31 cellular contexts compared by ENCODE assay signal in the genomic region with DNA sequence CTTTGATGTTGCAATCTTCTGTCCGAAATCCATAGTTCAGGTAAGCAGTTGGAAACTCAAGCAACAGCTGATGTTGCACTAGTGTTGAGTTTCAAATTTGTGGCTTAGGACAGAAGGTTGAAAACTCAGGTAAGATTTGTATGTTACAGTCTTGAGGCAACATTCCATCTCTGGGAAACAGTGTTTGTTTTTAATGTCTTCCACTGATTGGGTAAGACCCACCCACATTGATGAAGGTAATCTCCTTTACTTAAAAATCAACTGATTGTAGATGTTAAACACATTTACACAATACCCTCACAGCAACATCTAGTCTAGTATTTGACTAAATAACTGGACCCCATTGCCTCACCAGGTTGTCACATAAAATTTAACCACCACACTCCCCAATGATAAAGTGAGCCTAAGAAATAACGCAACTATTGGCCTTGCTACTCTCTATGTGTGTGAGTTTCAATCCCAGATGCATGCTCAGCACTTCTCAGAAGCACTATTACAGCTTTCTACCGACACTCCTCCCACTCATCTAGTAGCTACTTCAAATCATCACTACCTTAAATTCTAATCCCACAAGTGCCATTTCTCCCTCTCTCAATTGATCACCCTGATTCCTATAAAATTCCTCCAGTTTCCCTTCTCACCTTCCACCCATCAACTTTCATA.
"Had no signal": no experiment of that assay in that cellular context is flagged by ENCODE, and none has a peak within 500 bp of the region (broad histone marks: within the 10 kb centered on the region; RNA-seq: fewer than 3 reads in every experiment).

No MANE protein-coding gene starts in this region.

- H3K27me3 ChIP-seq: ascending aorta, breast epithelium, cardiac muscle cell, colonic mucosa, esophagus squamous epithelium, gastroesophageal sphincter had no signal

- H3K27ac ChIP-seq: ascending aorta, breast epithelium, cardiac muscle cell, colonic mucosa, epithelial cell of prostate, esophagus squamous epithelium, gastroesophageal sphincter had no signal

- H3K36me3 ChIP-seq: ascending aorta, breast epithelium, cardiac muscle cell, colonic mucosa, esophagus squamous epithelium, gastroesophageal sphincter had no signal

- H3K4me3 ChIP-seq: ascending aorta, breast epithelium, cardiac muscle cell, colonic mucosa, esophagus squamous epithelium, gastroesophageal sphincter had no signal

- ATAC-seq: activated CD4-positive, alpha-beta T cell treated with anti-CD3 and anti-CD28 coated beads for 36 hours; activated CD8-positive, alpha-beta memory T cell treated with anti-CD3 and anti-CD28 coated beads, Interleukin-2, amount 10 ng/mL, durations not matched to agents 7 days and 5 days; activated CD8-positive, alpha-beta T cell treated with anti-CD3 and anti-CD28 coated beads, Interleukin-2, amount 10 ng/mL, durations not matched to agents 7 days and 5 days; activated naive CD4-positive, alpha-beta T cell treated with anti-CD3 and anti-CD28 coated beads, Interleukin-2, amount 50 U/mL, for 72 hours; gastroesophageal sphincter had no signal

- H3K4me1 Mint-ChIP-seq: activated CD4-positive, alpha-beta T cell treated with anti-CD3 and anti-CD28 coated beads for 36 hours; brain had no signal

- H3K27ac Mint-ChIP-seq: activated CD4-positive, alpha-beta memory T cell treated with anti-CD3 and anti-CD28 coated beads for 36 hours; activated CD4-positive, alpha-beta T cell treated with anti-CD3 and anti-CD28 coated beads for 36 hours; activated CD4-positive, alpha-beta T cell treated with anti-CD3 and anti-CD28 coated beads, Interleukin-2, amount 10 ng/mL, durations not matched to agents 24 days and 14 days; activated CD8-positive, alpha-beta memory T cell treated with anti-CD3 and anti-CD28 coated beads, Interleukin-2, amount 10 ng/mL, durations not matched to agents 7 days and 5 days; activated CD8-positive, alpha-beta T cell treated with anti-CD3 and anti-CD28 coated beads, Interleukin-2, amount 10 ng/mL, durations not matched to agents 7 days and 5 days; activated naive CD4-positive, alpha-beta T cell treated with anti-CD3 and anti-CD28 coated beads, Interleukin-2, amount 10 ng/mL, durations not matched to agents 7 days and 5 days; activated naive CD4-positive, alpha-beta T cell treated with anti-CD3 and anti-CD28 coated beads, Interleukin-2, amount 50 U/mL, for 72 hours; activated naive CD8-positive, alpha-beta T cell treated with anti-CD3 and anti-CD28 coated beads, Interleukin-2, amount 10 ng/mL, durations not matched to agents 7 days and 5 days; activated T-helper 1 cell treated with anti-CD3 and anti-CD28 coated beads, Interleukin-12 subunit alpha, Interleukin-12 subunit beta, Interleukin-2, Interleukin-4 antibody, amounts not matched to agents 30 ng/mL and 10 ng/mL and 1 ng/mL, durations not matched to agents 14 hours and 24 hours and 36 hours; brain had no signal

- H3K4me1 ChIP-seq: ascending aorta, breast epithelium, colonic mucosa, esophagus squamous epithelium, gastroesophageal sphincter had no signal

- H3K27me3 Mint-ChIP-seq: activated naive CD4-positive, alpha-beta T cell treated with anti-CD3 and anti-CD28 coated beads, Interleukin-2, amount 10 ng/mL, durations not matched to agents 7 days and 5 days had no signal

- H3K9me3 ChIP-seq: ascending aorta, breast epithelium, colonic mucosa, esophagus squamous epithelium, gastroesophageal sphincter had no signal

- H3K9me3 Mint-ChIP-seq: activated CD4-positive, alpha-beta memory T cell treated with anti-CD3 and anti-CD28 coated beads for 36 hours; activated naive CD4-positive, alpha-beta T cell treated with anti-CD3 and anti-CD28 coated beads, Interleukin-2, amount 10 ng/mL, durations not matched to agents 7 days and 5 days; activated naive CD4-positive, alpha-beta T cell treated with anti-CD3 and anti-CD28 coated beads, Interleukin-2, amount 50 U/mL, for 72 hours; activated T-helper 1 cell treated with anti-CD3 and anti-CD28 coated beads, Interleukin-12 subunit alpha, Interleukin-12 subunit beta, Interleukin-2, Interleukin-4 antibody, amounts not matched to agents 30 ng/mL and 10 ng/mL and 1 ng/mL, durations not matched to agents 14 hours and 24 hours and 36 hours had no signal

- FAIRE-seq: endometrium, endothelial cell of umbilical vein had no signal

- H3K4me3 Mint-ChIP-seq: activated CD4-positive, alpha-beta memory T cell treated with anti-CD3 and anti-CD28 coated beads for 36 hours; activated CD4-positive, alpha-beta T cell treated with anti-CD3 and anti-CD28 coated beads for 36 hours; activated CD4-positive, alpha-beta T cell treated with anti-CD3 and anti-CD28 coated beads, Interleukin-2, amount 10 ng/mL, durations not matched to agents 24 days and 14 days; activated CD8-positive, alpha-beta memory T cell treated with anti-CD3 and anti-CD28 coated beads, Interleukin-2, amount 10 ng/mL, durations not matched to agents 7 days and 5 days; activated CD8-positive, alpha-beta T cell treated with anti-CD3 and anti-CD28 coated beads, Interleukin-2, amount 10 ng/mL, durations not matched to agents 7 days and 5 days; activated naive CD4-positive, alpha-beta T cell treated with anti-CD3 and anti-CD28 coated beads, Interleukin-2, amount 10 ng/mL, durations not matched to agents 7 days and 5 days; activated naive CD8-positive, alpha-beta T cell treated with anti-CD3 and anti-CD28 coated beads, Interleukin-2, amount 10 ng/mL, durations not matched to agents 7 days and 5 days; activated T-helper 1 cell treated with anti-CD3 and anti-CD28 coated beads, Interleukin-12 subunit alpha, Interleukin-12 subunit beta, Interleukin-2, Interleukin-4 antibody, amounts not matched to agents 30 ng/mL and 10 ng/mL and 1 ng/mL, durations not matched to agents 14 hours and 24 hours and 36 hours; brain had no signal

- DNase-seq: activated CD4-positive, alpha-beta memory T cell treated with anti-CD3 and anti-CD28 coated beads for 36 hours; activated CD4-positive, alpha-beta T cell treated with anti-CD3 and anti-CD28 coated beads for 36 hours; activated CD4-positive, alpha-beta T cell treated with anti-CD3 and anti-CD28 coated beads, Interleukin-2, amount 10 ng/mL, durations not matched to agents 24 days and 14 days; activated CD4-positive, CD25-positive, alpha-beta regulatory T cell; activated CD4-positive, CD25-positive, alpha-beta regulatory T cell treated with anti-CD3 and anti-CD28 coated beads, Interleukin-2, amount 50 U/mL, for 72 hours; activated CD8-positive, alpha-beta memory T cell treated with anti-CD3 and anti-CD28 coated beads, Interleukin-2, amount 10 ng/mL, durations not matched to agents 7 days and 5 days; activated CD8-positive, alpha-beta memory T cell treated with anti-CD3 and anti-CD28 coated beads, Interleukin-2, amount 50 U/mL, for 4 hours; activated CD8-positive, alpha-beta T cell treated with anti-CD3 and anti-CD28 coated beads, Interleukin-2, amount 10 ng/mL, durations not matched to agents 7 days and 5 days; activated gamma-delta T cell; activated naive CD4-positive, alpha-beta T cell; activated naive CD4-positive, alpha-beta T cell treated with anti-CD3 and anti-CD28 coated beads, Interleukin-2, amount 10 ng/mL, durations not matched to agents 7 days and 5 days; activated naive CD8-positive, alpha-beta T cell treated with anti-CD3 and anti-CD28 coated beads, Interleukin-2, amount 10 ng/mL, durations not matched to agents 7 days and 5 days; activated T-cell treated with anti-CD3 and anti-CD28 coated beads, Interleukin-2, amount 50 U/mL, for 1 hour; activated T-cell treated with anti-CD3 and anti-CD28 coated beads, Interleukin-2, amount 50 U/mL, for 48 hours; central memory CD4-positive, alpha-beta T cell; cerebellar nuclear complex; colonic mucosa; effector CD8-positive, alpha-beta T cell; esophagus squamous epithelium; foreskin melanocyte; T-helper 2 cell had no signal

- H3K36me3 Mint-ChIP-seq: activated CD4-positive, alpha-beta memory T cell treated with anti-CD3 and anti-CD28 coated beads for 36 hours; activated CD8-positive, alpha-beta memory T cell treated with anti-CD3 and anti-CD28 coated beads, Interleukin-2, amount 10 ng/mL, durations not matched to agents 7 days and 5 days; activated naive CD4-positive, alpha-beta T cell treated with anti-CD3 and anti-CD28 coated beads, Interleukin-2, amount 10 ng/mL, durations not matched to agents 7 days and 5 days; activated naive CD8-positive, alpha-beta T cell treated with anti-CD3 and anti-CD28 coated beads, Interleukin-2, amount 10 ng/mL, durations not matched to agents 7 days and 5 days; brain had no signal
